Comparison of ENCODE assay signal across 13 cellular contexts in genomic region chr2:43240762-43241150, GRCh38. TPM values are rescaled to one million over a fixed set of nuclear protein-coding genes. Genes with fewer than 3 reads are reported as not detected.
DNase-seq lines count a peak whose midpoint lies in the region; ATAC-seq and TF ChIP-seq lines count a peak whose summit lies in the region.
"Had no signal": no experiment of that assay in that cellular context is flagged by ENCODE, and none has a peak within 500 bp of the region (broad histone marks: within the 10 kb centered on the region; RNA-seq: fewer than 3 reads in every experiment).

No MANE protein-coding gene starts in this region.

- no peaks in the 10 kb centered on the region for H3K9me3 ChIP-seq in OCI-LY1 (ENCODE audit: low read length)
- no peaks in the 10 kb centered on the region for H3K9me3 ChIP-seq in sigmoid colon
- no peaks in the 10 kb centered on the region for H3K9me3 ChIP-seq in mucosa of descending colon

- no peak overlapping the region for H2AFZ ChIP-seq in OCI-LY1 (ENCODE audit: low read length)

- POLR2A ChIA-PET in activated CD8-positive, alpha-beta T cell treated with anti-CD3 and anti-CD28 coated beads, Interleukin-2, amount 10 ng/mL, durations not matched to agents 7 days and 5 days (lab: Charles Lee): interaction anchor here (0.8 kb wide), 1 partner anchor 12 kb away, joined by 3 read pairs; no protein-coding TSS in a partner anchor

- no peak overlapping the region for H3K4me3 ChIP-seq in OCI-LY1 (ENCODE audit: low read depth, low read length, poor library complexity, severe bottlenecking)
- H3K4me3 ChIP-seq in sigmoid colon: no peak overlapping the region
- no peak overlapping the region for H3K4me3 ChIP-seq in mucosa of descending colon

- no peaks in the 10 kb centered on the region for H3F3A ChIP-seq in OCI-LY1 (ENCODE audit: insufficient read depth, low read length)

- DNase-seq in sigmoid colon: no peak
- no peak for DNase-seq in activated CD8-positive, alpha-beta T cell treated with anti-CD3 and anti-CD28 coated beads, Interleukin-2, amount 10 ng/mL, durations not matched to agents 7 days and 5 days
- DNase-seq in mucosa of descending colon: no peak
- no peak for DNase-seq in activated CD4-positive, alpha-beta T cell treated with anti-CD3 and anti-CD28 coated beads for 4 hours
- DNase-seq: activated CD4-positive, alpha-beta T cell treated with anti-CD3 and anti-CD28 coated beads for 1 hour; anterior cingulate cortex; DMS153; stimulated activated CD4-positive, alpha-beta T cell treated with anti-CD3 and anti-CD28 coated beads, Interleukin-15, amount 100 ng/mL, for 24 hours; SW 1271 had no signal

- intact Hi-C loops in sigmoid colon (cut with DNase I) (no loop called here), mucosa of descending colon (cut with DNase I, micrococcal nuclease) (no loop called here)

- no peak overlapping the region for H3K4me3 Mint-ChIP-seq in activated CD8-positive, alpha-beta T cell treated with anti-CD3 and anti-CD28 coated beads, Interleukin-2, amount 10 ng/mL, durations not matched to agents 7 days and 5 days

- H3K79me2 ChIP-seq in OCI-LY1 (ENCODE audit: insufficient read depth, low read length): no peaks in the 10 kb centered on the region

- no peaks in the 10 kb centered on the region for H3K9me2 ChIP-seq in OCI-LY1 (ENCODE audit: low read depth, low read length)

- H3K4me1 ChIP-seq in OCI-LY1 (ENCODE audit: insufficient read depth, low read length, severe bottlenecking): peaks cover 15% of the 10 kb centered on the region
- peaks cover 0 to 20% (median 10%) of the 10 kb centered on the region in 4 donors for H3K4me1 ChIP-seq in sigmoid colon
- no peaks in the 10 kb centered on the region for H3K4me1 ChIP-seq in mucosa of descending colon (ENCODE audit: low read depth)

- H3K36me3 ChIP-seq in OCI-LY1 (ENCODE audit: insufficient read depth, low read length): no peaks in the 10 kb centered on the region
- H3K36me3 ChIP-seq in sigmoid colon: no peaks in the 10 kb centered on the region
- no peaks in the 10 kb centered on the region for H3K36me3 ChIP-seq in mucosa of descending colon (ENCODE audit: low read depth)

- H3K27me3 ChIP-seq in OCI-LY1 (ENCODE audit: insufficient read depth, low read length) (no peaks in the 10 kb centered on the region), sigmoid colon (no peaks in the 10 kb centered on the region)

- peak overlapping the region; percentile 3; the same call in 1 of the 2 replicates for H3K4me2 ChIP-seq in OCI-LY1 (ENCODE audit: low read length)

- no peak for TF ChIP-seq EP300 in sigmoid colon (IDR thresholded peaks at IDR 0.05)

- TF ChIP-seq CTCF in OCI-LY1 (IDR thresholded peaks at IDR 0.05; ENCODE audit: low read length) (no peak), sigmoid colon (IDR thresholded peaks at IDR 0.05) (no peak), mucosa of descending colon (IDR thresholded peaks at IDR 0.05) (no peak)

- H3K27me3 Mint-ChIP-seq in activated CD8-positive, alpha-beta T cell treated with anti-CD3 and anti-CD28 coated beads, Interleukin-2, amount 10 ng/mL, durations not matched to agents 7 days and 5 days (ENCODE audit: low read depth): no peaks in the 10 kb centered on the region

- H3K27ac ChIP-seq in OCI-LY1 (ENCODE audit: low read depth, low read length, poor library complexity, severe bottlenecking) (peak overlapping the region; percentile 58), sigmoid colon (peak overlapping the region; percentile 9 to 58 (median 33))

- no peak for TF ChIP-seq POLR2A in sigmoid colon (IDR thresholded peaks at IDR 0.05)

- H3K36me3 Mint-ChIP-seq in activated CD8-positive, alpha-beta T cell treated with anti-CD3 and anti-CD28 coated beads, Interleukin-2, amount 10 ng/mL, durations not matched to agents 7 days and 5 days (ENCODE audit: low read depth): peaks cover 2% of the 10 kb centered on the region

- CTCF ChIA-PET in activated CD8-positive, alpha-beta T cell treated with anti-CD3 and anti-CD28 coated beads, Interleukin-2, amount 10 ng/mL, durations not matched to agents 7 days and 5 days (lab: Charles Lee): interaction anchor here (1.0 to 1.3 kb wide), 4 partner anchors 12 to 294 kb away, joined by 3 to 8 read pairs (median 4); no protein-coding TSS in a partner anchor

- no peaks in the 10 kb centered on the region for H3K9me3 Mint-ChIP-seq in activated CD8-positive, alpha-beta T cell treated with anti-CD3 and anti-CD28 coated beads, Interleukin-2, amount 10 ng/mL, durations not matched to agents 7 days and 5 days (ENCODE audit: insufficient read depth)

- H4K20me1 ChIP-seq in OCI-LY1 (ENCODE audit: insufficient read depth, low read length): no peaks in the 10 kb centered on the region

- 83 to 84% methylated on average over 5 of the region's 5 CpGs for WGBS in sigmoid colon, 2 donors

- H3K4me1 Mint-ChIP-seq in activated CD8-positive, alpha-beta T cell treated with anti-CD3 and anti-CD28 coated beads, Interleukin-2, amount 10 ng/mL, durations not matched to agents 7 days and 5 days (ENCODE audit: low read depth): peaks cover 5% of the 10 kb centered on the region

- H3K27ac Mint-ChIP-seq in activated CD8-positive, alpha-beta T cell treated with anti-CD3 and anti-CD28 coated beads, Interleukin-2, amount 10 ng/mL, durations not matched to agents 7 days and 5 days: no peak overlapping the region

- H3K9ac ChIP-seq in OCI-LY1 (ENCODE audit: low read length): no peak overlapping the region

- ATAC-seq in GM18909 (IDR thresholded peaks at IDR 0.05; ENCODE audit: poor library complexity, unreplicated experiment): peak; percentile 14
- ATAC-seq in esophagus mucosa: peak; percentile 36
- ATAC-seq in activated CD8-positive, alpha-beta T cell treated with anti-CD3 and anti-CD28 coated beads, Interleukin-2, amount 10 ng/mL, durations not matched to agents 7 days and 5 days: no peak
- ATAC-seq in mucosa of descending colon: no peak
- no peak for ATAC-seq in GM18861 (IDR thresholded peaks at IDR 0.05; ENCODE audit: unreplicated experiment)

RNA-seq across cellular contexts. Expression of gene ZFP36L2, which starts 14.3 kb away (rescaled TPM):
- total RNA-seq in esophagus mucosa: 71.0 TPM
- total RNA-seq in sigmoid colon: 100 to 1,000 TPM in 1 of 4 donors, 10 to 100 TPM in 3; 59.8 to 115 (median 72.3) TPM
- 100 to 1,000 TPM in 2 of 3 donors, 10 to 100 TPM in 1; 97.3 to 120 (median 116) TPM for polyA plus RNA-seq in sigmoid colon
- total RNA-seq in activated CD8-positive, alpha-beta T cell treated with anti-CD3 and anti-CD28 coated beads, Interleukin-2, amount 10 ng/mL, durations not matched to agents 7 days and 5 days: 100 to 1,000 TPM; 166 TPM
- total RNA-seq in mucosa of descending colon: 100 to 1,000 TPM; 160 to 198 (median 169) TPM

Comparison
In these comparisons a context has a peak if more than half of its experiments do, and no peak if none do; other contexts are left out.
1. ATAC-seq: peak in GM18909 (single experiment) and esophagus mucosa (single experiment); none in activated CD8-positive, alpha-beta T cell treated with anti-CD3 and anti-CD28 coated beads, Interleukin-2, amount 10 ng/mL, durations not matched to agents 7 days and 5 days (single experiment), mucosa of descending colon (single experiment) and GM18861 (single experiment).